Comparison of ENCODE assay signal across 23 cellular contexts in the genomic region with DNA sequence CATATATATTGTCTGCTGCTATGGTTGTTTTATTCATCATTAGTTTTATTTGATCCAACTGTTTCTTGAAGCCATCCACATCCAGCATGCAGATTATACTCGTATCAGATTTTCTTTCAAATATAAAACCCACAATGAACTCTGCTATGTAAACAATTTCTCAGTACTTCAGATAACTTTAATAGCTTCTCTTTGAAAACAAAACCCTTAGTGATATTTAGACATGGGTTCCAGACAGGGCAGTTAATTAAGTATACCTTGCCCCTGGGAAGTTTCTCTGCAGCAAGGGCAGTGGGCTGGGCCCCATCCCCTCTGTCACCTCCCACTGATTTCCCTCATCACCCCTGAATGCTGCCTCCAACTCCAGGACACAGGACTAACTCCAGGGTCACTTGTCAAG.
"Had no signal": no experiment of that assay in that cellular context is flagged by ENCODE, and none has a peak within 500 bp of the region (broad histone marks: within the 10 kb centered on the region; RNA-seq: fewer than 3 reads in every experiment).

No MANE protein-coding gene starts in this region.

- H3K9me3 ChIP-seq: ovary, psoas muscle, right lobe of liver, sigmoid colon, stomach, thoracic aorta, thyroid gland, upper lobe of left lung, vagina had no signal

- H3K27me3 ChIP-seq: neural progenitor cell, ovary, right lobe of liver, sigmoid colon, stomach, thyroid gland, tibial nerve, upper lobe of left lung, vagina had no signal

- DNase-seq: occipital lobe; ovary; posterior cingulate gyrus; psoas muscle; right cardiac atrium; right lobe of liver; sigmoid colon; small intestine; stimulated activated CD4-positive, alpha-beta T cell treated with anti-CD3 and anti-CD28 coated beads, Interleukin-15, amount 100 ng/mL, for 24 hours; stimulated activated CD4-positive, alpha-beta T cell treated with anti-CD3 and anti-CD28 coated beads, Interleukin-2, amount 100 ng/mL, for 24 hours; stimulated activated CD4-positive, alpha-beta T cell treated with anti-CD3 and anti-CD28 coated beads, Interleukin-2, amount 100 ng/mL, for 48 hours; stimulated activated CD4-positive, alpha-beta T cell treated with anti-CD3 and anti-CD28 coated beads, Interleukin-4, amount 100 ng/mL, for 24 hours; stimulated activated naive B cell treated with anti-CD40 and anti-IgM and Interleukin-4, amounts not matched to agents 10 μg/mL and 1 μg/mL and 100 μg/mL, for 72 hours; stimulated activated naive CD4-positive, alpha-beta T cell treated with Interleukin-2 at 50 U/mL for 16 hours; stomach; thyroid gland; trophoblast cell; upper lobe of left lung had no signal

- H3K36me3 ChIP-seq: neural progenitor cell, ovary, right lobe of liver, sigmoid colon, stomach, thoracic aorta, thyroid gland, tibial nerve, upper lobe of left lung, vagina had no signal

- H3K27ac ChIP-seq: neural progenitor cell, ovary, parathyroid adenoma, psoas muscle, right lobe of liver, sigmoid colon, stomach, thoracic aorta, thyroid gland, tibial nerve, upper lobe of left lung, vagina had no signal

- H3K4me3 ChIP-seq: neural progenitor cell, ovary, psoas muscle, right lobe of liver, sigmoid colon, stomach, thoracic aorta, thyroid gland, tibial nerve, upper lobe of left lung, vagina had no signal
